In the genomic region with DNA sequence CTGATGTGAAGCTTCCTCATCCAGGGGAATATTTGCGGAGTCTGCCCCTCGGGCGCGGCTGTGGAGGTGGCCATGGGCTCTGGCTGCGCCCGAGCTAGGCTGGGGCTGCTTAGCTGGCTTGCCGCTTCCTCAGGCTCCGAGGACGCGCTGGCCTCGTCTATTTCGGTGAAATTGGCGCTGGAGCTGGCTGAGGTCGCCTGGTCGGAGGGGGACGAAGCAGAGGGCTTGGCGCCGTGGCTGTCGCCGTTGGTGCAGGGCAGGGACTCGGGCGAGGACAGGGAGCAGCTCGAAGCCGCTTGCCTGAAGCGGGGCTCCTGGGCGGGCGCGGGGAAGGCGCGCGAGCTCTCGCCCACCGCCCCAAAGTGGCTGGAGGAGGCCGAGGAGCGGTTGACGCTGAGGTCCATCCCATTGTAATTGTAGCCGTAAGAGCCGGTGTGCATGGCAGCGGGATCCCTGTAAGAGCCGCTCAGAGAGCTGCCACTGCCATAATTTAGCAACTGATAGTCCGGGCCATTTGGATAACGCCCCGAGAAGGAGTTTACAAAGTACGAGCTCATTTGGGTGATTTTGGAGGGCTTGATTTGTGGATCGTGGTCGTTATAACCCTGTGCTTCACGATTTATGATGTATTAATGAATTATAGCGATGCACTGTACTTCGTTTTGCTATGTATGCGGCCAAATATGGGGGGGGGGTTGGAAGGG, we compare ENCODE assay signal across 10 cellular contexts. TPM values are rescaled to one million over a fixed set of nuclear protein-coding genes. Genes with fewer than 3 reads are reported as not detected.
A peak's percentile ranks its signal among the peaks of the same experiment; 100 is the strongest.
DNase-seq lines count a peak whose midpoint lies in the region; ATAC-seq and TF ChIP-seq lines count a peak whose summit lies in the region.
"Had no signal": no experiment of that assay in that cellular context is flagged by ENCODE, and none has a peak within 500 bp of the region (broad histone marks: within the 10 kb centered on the region; RNA-seq: fewer than 3 reads in every experiment).

Gene HOXB5 (minus strand): TSS at position 654 of the 704 bp plus-strand sequence. CDS start 97 bp downstream, at position 557.

- no peaks in the 10 kb centered on the region for H3K36me3 ChIP-seq in skeletal muscle tissue (ENCODE audit: control insufficient read depth in 3 of 3, insufficient read depth in 3 of 3, low read length in 3 of 3)
- H3K36me3 ChIP-seq: neutrophil had no signal

- H3K27me3 ChIP-seq in skeletal muscle tissue (ENCODE audit: control insufficient read depth in 3 of 3, insufficient read depth in 3 of 3, low read length in 3 of 3), result peaks cover 74 to 91% (median 86%) of the 10 kb centered on the region in 3 donors

- ATAC-seq in HG02884 (IDR thresholded peaks at IDR 0.05; ENCODE audit: unreplicated experiment), result no peak

- peak within 1 kb of the TSS; percentile 46 for H3K4me3 ChIP-seq in fibroblast of mammary gland (ENCODE audit: control insufficient read depth, low read depth, low read length)
- H3K4me3 ChIP-seq in skeletal muscle tissue (ENCODE audit: low read length in 3 of 3), result peak within 1 kb of the TSS; percentile 11 to 62 (median 45)

- H3K27ac ChIP-seq in skeletal muscle tissue (ENCODE audit: low read depth, low read length), result no peak within 1 kb of the TSS
- H3K27ac ChIP-seq: 22Rv1, neutrophil had no signal

- no peak for TF ChIP-seq CTCF in fibroblast of mammary gland (conservative IDR thresholded peaks at IDR 0.05; ENCODE audit: control insufficient read depth, insufficient read depth, low read depth, low read length)

- DNase-seq in DMS 273 (lab: John Stamatoyannopoulos, UW; ENCODE audit: unreplicated experiment) (peak; percentile 25), DMS 273 treated with DMSO at 0.1 percent for 48 hours (lab: John Stamatoyannopoulos, UW) (no peak), SHP77 (lab: John Stamatoyannopoulos, UW) (peak; percentile 75 to 77), fibroblast of mammary gland (ENCODE audit: low read depth) (no peak), HPDE6-E6E7 (ENCODE audit: extremely low spot score) (no peak), mesenteric fat pad (ENCODE audit: low spot score) (no peak)

- peaks cover 12 to 30% (median 24%) of the 10 kb centered on the region in 3 donors for H3K4me1 ChIP-seq in skeletal muscle tissue (ENCODE audit: control insufficient read depth in 3 of 3, insufficient read depth in 3 of 3, low read length in 3 of 3)

- peak within 1 kb of the TSS in 1 of 3 donors; percentile 45 for H3K9ac ChIP-seq in skeletal muscle tissue (ENCODE audit: low read depth in 1 of 3, low read length in 3 of 3)

- H3K9me3 ChIP-seq in skeletal muscle tissue (ENCODE audit: control insufficient read depth in 3 of 3, low read length in 3 of 3), result no peaks in the 10 kb centered on the region
- H3K9me3 ChIP-seq: neutrophil had no signal

RNA-seq across cellular contexts. Expression of gene HOXB5, which starts in this region (rescaled TPM):
- total RNA-seq in skeletal muscle tissue (not detected), mesenteric fat pad (2.0 TPM)

Comparison
In these comparisons a context has a peak if more than half of its experiments do, and no peak if none do; other contexts are left out.
1. DNase-seq: peak in DMS 273 (single experiment) and SHP77 (2 of 2); none in DMS 273 treated with DMSO at 0.1 percent for 48 hours (single experiment), fibroblast of mammary gland (single experiment), HPDE6-E6E7 (single experiment) and mesenteric fat pad (single experiment).